In the genomic region with DNA sequence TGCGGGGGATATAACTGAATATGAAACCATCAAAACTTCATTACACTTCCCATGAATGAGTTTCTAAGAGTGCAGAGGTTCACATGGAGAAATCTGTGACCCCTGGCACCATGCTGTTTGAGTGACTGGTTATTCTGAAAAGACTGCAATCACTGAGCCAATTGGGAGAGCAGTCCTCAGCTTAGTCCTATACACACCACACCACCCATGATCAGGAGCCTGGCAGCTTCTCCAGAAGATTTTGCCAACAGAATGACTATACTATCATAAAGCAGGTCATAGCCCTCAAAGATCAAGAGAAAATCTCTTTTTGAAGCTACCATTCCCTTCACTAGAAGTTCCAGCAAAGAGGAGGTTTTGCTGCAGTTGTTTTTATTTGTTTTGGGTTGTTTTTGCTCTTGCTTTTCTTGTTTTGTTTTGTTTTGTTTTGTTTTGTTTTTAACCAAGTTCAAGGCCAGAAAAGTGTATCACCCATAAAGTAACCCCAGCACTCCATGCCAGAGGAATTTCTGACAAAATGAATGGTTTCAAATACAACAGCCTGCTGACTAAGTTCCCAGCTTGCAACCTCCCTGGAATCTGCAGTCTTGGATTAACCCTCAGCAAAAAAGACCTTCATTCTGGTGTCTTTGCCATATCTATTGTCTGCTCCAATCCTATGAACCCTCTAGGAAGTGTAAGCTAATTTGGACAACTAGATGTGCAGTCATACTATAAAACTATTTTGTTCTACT, we compare ENCODE assay signal across 25 cellular contexts. TPM values are rescaled to one million over a fixed set of nuclear protein-coding genes. Genes with fewer than 3 reads are reported as not detected.
DNase-seq lines count a peak whose midpoint lies in the region; ATAC-seq and TF ChIP-seq lines count a peak whose summit lies in the region.
"Had no signal": no experiment of that assay in that cellular context is flagged by ENCODE, and none has a peak within 500 bp of the region (broad histone marks: within the 10 kb centered on the region; RNA-seq: fewer than 3 reads in every experiment).

No MANE protein-coding gene starts in this region.

- H3K18ac ChIP-seq in mesendoderm (ENCODE audit: low read length) = no peak overlapping the region

- DNase-seq in endodermal cell (no peak), aorta (no peak), mesendoderm (no peak), RPMI8226 (no peak)
- DNase-seq: activated CD8-positive, alpha-beta memory T cell treated with anti-CD3 and anti-CD28 coated beads for 24 hours; activated gamma-delta T cell; activated T-cell treated with anti-CD3 and anti-CD28 coated beads, Interleukin-2, amount 50 U/mL, for 1 hour; adrenal gland; CD4-positive, alpha-beta T cell; central memory CD4-positive, alpha-beta T cell; DMS 273 treated with DMSO at 0.1 percent for 48 hours; foreskin keratinocyte; H9; heart right ventricle; left cardiac atrium; NCI-H1092 treated with DMSO at 0.1 percent for 48 hours; NCI-H187 treated with DMSO at 0.1 percent for 48 hours; psoas muscle; T-helper 1 cell; transverse colon had no signal

- H3K36me3 ChIP-seq in KMS-11 (ENCODE audit: insufficient read depth) (no peaks in the 10 kb centered on the region), endodermal cell (ENCODE audit: control insufficient read depth, insufficient read depth, low read length) (no peaks in the 10 kb centered on the region), mesodermal cell (ENCODE audit: control insufficient read depth, insufficient read depth, low read length) (no peaks in the 10 kb centered on the region), aorta (ENCODE audit: control insufficient read depth in 1 of 2, insufficient read depth in 2 of 2, low read length in 1 of 2) (no peaks in the 10 kb centered on the region), mesendoderm (ENCODE audit: control insufficient read depth, insufficient read depth, low read length) (no peaks in the 10 kb centered on the region)
- H3K36me3 ChIP-seq: adrenal gland, heart right ventricle, transverse colon had no signal

- no peak overlapping the region for H3K4ac ChIP-seq in mesendoderm (ENCODE audit: low read depth, low read length)

- H3K9me3 ChIP-seq in endodermal cell (ENCODE audit: control insufficient read depth, low read length) = no peaks in the 10 kb centered on the region
- no peaks in the 10 kb centered on the region for H3K9me3 ChIP-seq in mesodermal cell (ENCODE audit: control insufficient read depth, low read length)
- no peaks in the 10 kb centered on the region for H3K9me3 ChIP-seq in aorta (ENCODE audit: control insufficient read depth, low read length)
- H3K9me3 ChIP-seq: adrenal gland, psoas muscle, transverse colon had no signal

- peak; percentile 48 for ATAC-seq in aorta (ENCODE audit: low FRiP score)
- no peak for ATAC-seq in HG03159 (IDR thresholded peaks at IDR 0.05; ENCODE audit: unreplicated experiment)
- ATAC-seq: foreskin keratinocyte; heart right ventricle; left cardiac atrium; natural killer cell treated with Interleukin-12 subunit alpha and Interleukin-12 subunit beta and Interleukin-15 and Interleukin-18, amount 100 ng/mL, for 72 hours; psoas muscle had no signal

- TF ChIP-seq CTCF in KMS-11 (conservative IDR thresholded peaks at IDR 0.05; ENCODE audit: low read depth, low read length) (no peak), endodermal cell (conservative IDR thresholded peaks at IDR 0.05) (no peak)

- no peak overlapping the region for H2BK120ac ChIP-seq in mesendoderm (ENCODE audit: low read depth, low read length)

- no peaks in the 10 kb centered on the region for H3K27me3 Mint-ChIP-seq in endodermal cell (ENCODE audit: insufficient read depth)
- H3K27me3 Mint-ChIP-seq: CD4-positive, alpha-beta T cell; natural killer cell treated with Interleukin-12 subunit alpha and Interleukin-12 subunit beta and Interleukin-15 and Interleukin-18, amount 100 ng/mL, for 72 hours had no signal

- H3K79me1 ChIP-seq in mesendoderm (ENCODE audit: low read length) = no peaks in the 10 kb centered on the region

- H3K36me3 Mint-ChIP-seq in endodermal cell (ENCODE audit: low read depth) = no peaks in the 10 kb centered on the region

- no peaks in the 10 kb centered on the region for H4K20me1 ChIP-seq in KMS-11 (ENCODE audit: insufficient read depth)

- H3K9ac ChIP-seq in KMS-11 (peak overlapping the region; percentile 92), endodermal cell (ENCODE audit: extremely low read depth, low read length, poor library complexity, severe bottlenecking) (no peak overlapping the region), mesendoderm (ENCODE audit: low read length) (no peak overlapping the region)

- no peak overlapping the region for H2BK15ac ChIP-seq in mesendoderm (replicated peaks; ENCODE audit: low read depth)

- H3K4me1 ChIP-seq in KMS-11 (ENCODE audit: low read depth, poor library complexity, severe bottlenecking) = peaks cover 82% of the 10 kb centered on the region
- H3K4me1 ChIP-seq in endodermal cell (ENCODE audit: control insufficient read depth, insufficient read depth, low read length) = no peaks in the 10 kb centered on the region
- peaks cover 10% of the 10 kb centered on the region for H3K4me1 ChIP-seq in mesodermal cell (ENCODE audit: control insufficient read depth, insufficient read depth, low read length, poor library complexity, severe bottlenecking)
- peaks cover 1 to 2% of the 10 kb centered on the region in 2 donors for H3K4me1 ChIP-seq in aorta (ENCODE audit: control insufficient read depth in 1 of 2, insufficient read depth in 2 of 2, low read length in 2 of 2)
- no peaks in the 10 kb centered on the region for H3K4me1 ChIP-seq in mesendoderm (ENCODE audit: control insufficient read depth, low read depth, low read length)
- H3K4me1 ChIP-seq: foreskin keratinocyte, psoas muscle had no signal

- no peak overlapping the region for H3K4me3 Mint-ChIP-seq in endodermal cell
- H3K4me3 Mint-ChIP-seq: CD4-positive, alpha-beta T cell; H9; natural killer cell treated with Interleukin-12 subunit alpha and Interleukin-12 subunit beta and Interleukin-15 and Interleukin-18, amount 100 ng/mL, for 72 hours had no signal

- peaks cover 2% of the 10 kb centered on the region for H3K4me1 Mint-ChIP-seq in endodermal cell

- 100% methylated on average over 1 of the region's 1 CpG; no CpG with 5 or more reads in 1 of the 2 experiments for WGBS in endodermal cell (ENCODE audit: insufficient coverage in 1 of 2, insufficient read length in 1 of 2), 2 experiments
- no CpG with 5 or more reads among the region's 1 CpG for WGBS in mesodermal cell (ENCODE audit: insufficient coverage in 2 of 2), 2 experiments
- 96 to 100% methylated on average over 1 of the region's 1 CpG for whole genome bisulfite sequencing in aorta, 2 donors
- WGBS in mesendoderm (ENCODE audit: extremely low coverage, insufficient coverage, low lambda C conversion rate) = no CpG with 5 or more reads among the region's 1 CpG

- H3K27ac Mint-ChIP-seq in endodermal cell = no peak overlapping the region
- H3K27ac Mint-ChIP-seq: CD4-positive, alpha-beta T cell had no signal

- no peaks in the 10 kb centered on the region for H3K9me3 Mint-ChIP-seq in endodermal cell
- H3K9me3 Mint-ChIP-seq: CD4-positive, alpha-beta T cell; H9 had no signal

- no peak overlapping the region for H3K56ac ChIP-seq in mesendoderm (ENCODE audit: low read length)

- H4K5ac ChIP-seq in mesendoderm (ENCODE audit: low read length) = no peak overlapping the region

- H3K4me3 ChIP-seq in KMS-11 (IDR thresholded peaks at IDR 0.05; ENCODE audit: insufficient read depth, low read depth, low read length) (no peak overlapping the region), endodermal cell (ENCODE audit: low read length) (no peak overlapping the region), mesodermal cell (ENCODE audit: extremely low read depth, insufficient read depth, low read length, poor library complexity, severe bottlenecking) (no peak overlapping the region), aorta (ENCODE audit: low read length in 2 of 2) (no peak overlapping the region), mesendoderm (ENCODE audit: low read length) (no peak overlapping the region)
- H3K4me3 ChIP-seq: adrenal gland, heart right ventricle, psoas muscle, transverse colon had no signal

- no peak overlapping the region for H2BK5ac ChIP-seq in mesendoderm (ENCODE audit: low read length)

- H3K79me2 ChIP-seq in KMS-11 (ENCODE audit: insufficient read depth, low read depth) (peaks cover 69% of the 10 kb centered on the region), mesendoderm (ENCODE audit: control insufficient read depth, insufficient read depth, low read length) (no peaks in the 10 kb centered on the region)

- peak overlapping the region; percentile 92 for H3K27ac ChIP-seq in KMS-11
- peak overlapping the region; percentile 8 for H3K27ac ChIP-seq in endodermal cell (ENCODE audit: low read depth, low read length)
- peak overlapping the region; percentile 73 for H3K27ac ChIP-seq in mesodermal cell (ENCODE audit: low read depth, low read length, severe bottlenecking)
- H3K27ac ChIP-seq in aorta (ENCODE audit: low read depth in 1 of 2, low read length in 2 of 2) = no peak overlapping the region
- no peak overlapping the region for H3K27ac ChIP-seq in mesendoderm (ENCODE audit: low read depth, low read length)
- H3K27ac ChIP-seq: foreskin keratinocyte, heart right ventricle, HL-60, psoas muscle, transverse colon had no signal

- peak overlapping the region; percentile 4; the same call in 1 of the 2 replicates for H2AFZ ChIP-seq in KMS-11 (ENCODE audit: low read depth)

- no peak overlapping the region for H2AK5ac ChIP-seq in mesendoderm (ENCODE audit: low read length)

- no peak overlapping the region for H3K23ac ChIP-seq in mesendoderm (ENCODE audit: low read length)

- no peaks in the 10 kb centered on the region for H3K27me3 ChIP-seq in KMS-11 (ENCODE audit: insufficient read depth, low read depth)
- H3K27me3 ChIP-seq in endodermal cell (ENCODE audit: control insufficient read depth, insufficient read depth, low read length, poor library complexity, severe bottlenecking) = no peaks in the 10 kb centered on the region
- H3K27me3 ChIP-seq in aorta (ENCODE audit: control insufficient read depth in 1 of 2, insufficient read depth in 2 of 2, low read length in 1 of 2) = no peaks in the 10 kb centered on the region
- no peaks in the 10 kb centered on the region for H3K27me3 ChIP-seq in mesendoderm (ENCODE audit: insufficient read depth, low read length, poor library complexity)
- H3K27me3 ChIP-seq: adrenal gland, heart right ventricle, transverse colon had no signal

- H4K8ac ChIP-seq in mesendoderm (ENCODE audit: low read depth, low read length) = no peak overlapping the region

- intact Hi-C loops in aorta (cut with DNase I) = no loop called here

- H3K4me2 ChIP-seq in KMS-11 = peak overlapping the region; percentile 93
- no peak overlapping the region for H3K4me2 ChIP-seq in mesendoderm (ENCODE audit: low read length)

RNA-seq across cellular contexts. Expression of a gene that starts 19.7 kb away (rescaled TPM):
- total RNA-seq in endodermal cell = under 1 TPM; 0.20 to 0.29 TPM
- 1.2 TPM for polyA plus RNA-seq in endodermal cell (2013, experiment 1 of 2)
- 1.4 TPM for polyA plus RNA-seq in endodermal cell (2013, experiment 2 of 2)
- 14.5 TPM for polyA plus RNA-seq in mesodermal cell (2013, experiment 1 of 2)
- 21.2 TPM for polyA plus RNA-seq in mesodermal cell (2013, experiment 2 of 2)
- total RNA-seq in aorta = 10 to 100 TPM; 20.7 to 55.9 TPM
- 10 to 100 TPM in 1 of 2 donors, 1 to 10 TPM in 1; 9.9 to 24.9 TPM for polyA plus RNA-seq in aorta
- polyA plus RNA-seq in mesendoderm (2013, experiment 1 of 2) = 0.14 TPM
- polyA plus RNA-seq in mesendoderm (2013, experiment 2 of 2) = 0.14 TPM
- total RNA-seq: CD4-positive, alpha-beta T cell; foreskin keratinocyte had no signal
- polyA plus RNA-seq: foreskin keratinocyte had no signal

Comparison
In these comparisons a context has a peak if more than half of its experiments do, and no peak if none do; other contexts are left out.
1. H3K27ac ChIP-seq: peak in KMS-11 (single experiment), endodermal cell (single experiment) and mesodermal cell (single experiment); none in aorta (0 of 2) and mesendoderm (single experiment).
2. RNA of a gene that starts 19.7 kb away (total RNA-seq): 20.7 to 55.9 TPM in aorta; 0.20 to 0.29 TPM in endodermal cell; every median in the first group is over 10 times any median in the second.